Comparison of ENCODE assay signal across 21 cellular contexts in the genomic region with DNA sequence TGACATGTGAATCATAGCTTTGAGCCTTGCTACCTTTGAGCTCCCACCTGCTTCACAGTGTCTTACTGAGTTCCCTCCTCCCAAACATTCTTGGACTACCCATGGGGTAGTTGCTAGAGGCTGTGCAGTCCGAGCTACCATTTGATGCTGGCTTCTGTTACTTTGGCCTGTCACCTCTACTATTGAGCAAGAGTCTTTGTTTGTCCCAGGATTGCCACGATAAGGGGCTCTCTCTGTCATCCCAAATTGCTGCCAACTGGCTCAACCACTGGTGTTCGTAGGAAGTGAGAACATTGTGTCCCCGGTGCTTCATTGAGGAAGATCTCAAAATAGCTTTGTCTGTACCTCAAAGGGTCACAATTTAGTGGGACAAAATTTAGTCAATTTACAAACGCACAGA. TPM values are rescaled to one million over a fixed set of nuclear protein-coding genes. Genes with fewer than 3 reads are reported as not detected.
DNase-seq lines count a peak whose midpoint lies in the region; ATAC-seq, FAIRE-seq and TF ChIP-seq lines count a peak whose summit lies in the region.
"Had no signal": no experiment of that assay in that cellular context is flagged by ENCODE, and none has a peak within 500 bp of the region (broad histone marks: within the 10 kb centered on the region; RNA-seq: fewer than 3 reads in every experiment).

No MANE protein-coding gene starts in this region.

- FAIRE-seq in HTR-8/SVneo (lab: Jason Lieb, UNC) (peak; percentile 75), HepG2 (lab: Jason Lieb, UNC) (no peak), RCC 7860 (lab: Jason Lieb, UNC) (no peak)
- FAIRE-seq: D721Med, G401.6, GM12878 had no signal

- DNase-seq in HTR-8/SVneo (ENCODE audit: insufficient read length, low spot score) (no peak), Right ventricle myocardium superior (peak; percentile 75), HepG2 (ENCODE audit: low spot score) (no peak), suprapubic skin (ENCODE audit: low spot score in 2 of 2) (peak in 1 of 2 donors; percentile 81), immature natural killer cell (no peak), RCC 7860 (ENCODE audit: low spot score) (no peak), brain microvascular endothelial cell (no peak)
- DNase-seq: 8988T; BE2C; CD4-positive, alpha-beta T cell; DMS79; GOT3; KG1; NCI-H1436 treated with DMSO at 0.1 percent for 48 hours; NCI-H2029 treated with DMSO at 0.1 percent for 48 hours; NCI-H2171 treated with DMSO at 0.1 percent for 48 hours; NCI-H748 treated with DMSO at 0.1 percent for 48 hours had no signal

- BruUV-seq in HepG2 (replicated peaks; lab: Mats Ljungman, UMichigan): no TSS peak

- H3K27me3 Mint-ChIP-seq in immature natural killer cell (ENCODE audit: low read depth in 3 of 3): peaks cover 0 to 7% (median 5%) of the 10 kb centered on the region in 3 donors

- no peak for TF ChIP-seq POLR2A in HepG2 (IDR thresholded peaks at IDR 0.05; ENCODE audit: insufficient read depth in 1 of 2, low read depth in 2 of 2, low read length in 2 of 2)
- no peak for TF ChIP-seq POLR2A in suprapubic skin (IDR thresholded peaks at IDR 0.05)

- no peak overlapping the region for H3K9ac ChIP-seq in HepG2 (ENCODE audit: insufficient read depth, low read depth, low read length)

- H3K4me1 Mint-ChIP-seq in immature natural killer cell: no peaks in the 10 kb centered on the region

- intact Hi-C loops in Right ventricle myocardium superior (cut with DNase I): no loop called here
- intact Hi-C loops in HepG2 (cut with micrococcal nuclease; ENCODE audit: unreplicated experiment): no loop called here

- no peak overlapping the region for H3K27ac Mint-ChIP-seq in immature natural killer cell
- H3K27ac Mint-ChIP-seq: CD4-positive, alpha-beta T cell had no signal

- CTCF ChIA-PET in HepG2 (lab: Yijun Ruan, JAX; ENCODE audit: low intra/inter-chr PET ratio, low total read pairs): no interaction called here

- H3K4me1 ChIP-seq in HepG2 (ENCODE audit: insufficient read depth, low read length) (no peaks in the 10 kb centered on the region), suprapubic skin (peaks cover 12% of the 10 kb centered on the region)
- H3K4me1 ChIP-seq: BE2C had no signal

- no peaks in the 10 kb centered on the region for H3K9me3 Mint-ChIP-seq in immature natural killer cell
- H3K9me3 Mint-ChIP-seq: CD4-positive, alpha-beta T cell had no signal

- no peak for TF ChIP-seq CTCF in HepG2 (CRISPR knock-in tag; IDR thresholded peaks at IDR 0.05)
- TF ChIP-seq CTCF in suprapubic skin (IDR thresholded peaks at IDR 0.05): no peak
- no peak for TF ChIP-seq CTCF in brain microvascular endothelial cell (IDR thresholded peaks at IDR 0.05; ENCODE audit: low read depth, low read length, missing control alignments)

- H3K4me2 ChIP-seq in HepG2 (ENCODE audit: low read depth, low read length): no peak overlapping the region

- in situ Hi-C loops in HepG2 (cut with HindIII; ENCODE audit: extremely low pct_ligation_motif_present, low pct_unique_long_range_greater_than_20kb) (no loop called here), brain microvascular endothelial cell (cut with HindIII; ENCODE audit: low pct_ligation_motif_present, low sequenced_read_pairs) (no loop called here)

- no peak overlapping the region for H3K4me3 ChIP-seq in HepG2 (replicated peaks in 1 of 3; ENCODE audit: insufficient read depth in 1 of 3, low read depth in 2 of 3, low read length in 3 of 3)
- no peak overlapping the region for H3K4me3 ChIP-seq in suprapubic skin
- no peak overlapping the region for H3K4me3 ChIP-seq in brain microvascular endothelial cell (ENCODE audit: low read depth, low read length)
- H3K4me3 ChIP-seq: GM12878 had no signal

- H3K36me3 Mint-ChIP-seq in immature natural killer cell: no peaks in the 10 kb centered on the region

- no peak overlapping the region for H3K27ac ChIP-seq in HepG2 (ENCODE audit: extremely low read length, insufficient read depth, low read length)
- peak overlapping the region; percentile 35 for H3K27ac ChIP-seq in suprapubic skin
- no peak overlapping the region for H3K27ac ChIP-seq in brain microvascular endothelial cell

- no peak for TF ChIP-seq RAD21 in HepG2 (CRISPR knock-in tag; IDR thresholded peaks at IDR 0.05)

- H3K9me3 ChIP-seq in HepG2 (ENCODE audit: low read length) (no peaks in the 10 kb centered on the region), suprapubic skin (no peaks in the 10 kb centered on the region)
- H3K9me3 ChIP-seq: BE2C had no signal

- H3K4me3 Mint-ChIP-seq in immature natural killer cell: no peak overlapping the region
- H3K4me3 Mint-ChIP-seq: CD4-positive, alpha-beta T cell had no signal

- no peak for TF ChIP-seq EP300 in HepG2 (IDR thresholded peaks at IDR 0.05; ENCODE audit: low read depth in 2 of 2, low read length in 2 of 2)
- no peak for TF ChIP-seq EP300 in HepG2 (CRISPR knock-in tag; IDR thresholded peaks at IDR 0.05; ENCODE audit: borderline replicate concordance)
- no peak for TF ChIP-seq EP300 in suprapubic skin (IDR thresholded peaks at IDR 0.05)

- ATAC-seq in Right ventricle myocardium superior (ENCODE audit: poor library complexity) (peak; percentile 89), HepG2 (no peak), HG02610 (IDR thresholded peaks at IDR 0.05; ENCODE audit: unreplicated experiment) (no peak)
- ATAC-seq: GM12878 had no signal

- H3K79me2 ChIP-seq in HepG2 (ENCODE audit: insufficient read depth, low read length): no peaks in the 10 kb centered on the region

- 13% methylated on average over 5 of the region's 5 CpGs for WGBS in HepG2 (ENCODE audit: low lambda C conversion rate)
- WGBS in suprapubic skin: 52% methylated on average over 5 of the region's 5 CpGs

- H3K36me3 ChIP-seq in HepG2 (replicated peaks in 1 of 2; ENCODE audit: control insufficient read depth in 1 of 2, insufficient read depth in 2 of 2, low read length in 2 of 2): no peaks in the 10 kb centered on the region
- H3K36me3 ChIP-seq in suprapubic skin: no peaks in the 10 kb centered on the region
- H3K36me3 ChIP-seq in brain microvascular endothelial cell (replicated peaks): no peaks in the 10 kb centered on the region
- H3K36me3 ChIP-seq: BE2C had no signal

- H3K27me3 ChIP-seq in HepG2 (ENCODE audit: control insufficient read depth in 1 of 2, insufficient read depth in 2 of 2, low read length in 2 of 2): peaks cover 2 to 8% of the 10 kb centered on the region in 2 experiments; a peak in 3 of 5 replicates
- H3K27me3 ChIP-seq in suprapubic skin: no peaks in the 10 kb centered on the region
- H3K27me3 ChIP-seq in brain microvascular endothelial cell (replicated peaks): no peaks in the 10 kb centered on the region
- H3K27me3 ChIP-seq: BE2C had no signal

- no peaks in the 10 kb centered on the region for H4K20me1 ChIP-seq in HepG2 (ENCODE audit: insufficient read depth, low read length)

- POLR2A ChIA-PET in HepG2 (lab: Yijun Ruan, JAX): no interaction called here

- no peak overlapping the region for H2AFZ ChIP-seq in HepG2 (ENCODE audit: low read length)

TF ChIP-seq in HepG2, 621 proteins besides CTCF, POLR2A, EP300 and RAD21:
- TF ChIP-seq CEBPB (IDR thresholded peaks at IDR 0.05; ENCODE audit: borderline replicate concordance, low read depth, low read length) (0 out of 2 replicates have a peak, but pooled peaks have one; percentile 2), KLF13 (CRISPR knock-in tag; IDR thresholded peaks at IDR 0.05) (no peak), GATAD1 (CRISPR knock-in tag; IDR thresholded peaks at IDR 0.05) (no peak), CC2D1A (CRISPR knock-in tag; IDR thresholded peaks at IDR 0.05) (no peak)
- TF ChIP-seq, protein P1, sequence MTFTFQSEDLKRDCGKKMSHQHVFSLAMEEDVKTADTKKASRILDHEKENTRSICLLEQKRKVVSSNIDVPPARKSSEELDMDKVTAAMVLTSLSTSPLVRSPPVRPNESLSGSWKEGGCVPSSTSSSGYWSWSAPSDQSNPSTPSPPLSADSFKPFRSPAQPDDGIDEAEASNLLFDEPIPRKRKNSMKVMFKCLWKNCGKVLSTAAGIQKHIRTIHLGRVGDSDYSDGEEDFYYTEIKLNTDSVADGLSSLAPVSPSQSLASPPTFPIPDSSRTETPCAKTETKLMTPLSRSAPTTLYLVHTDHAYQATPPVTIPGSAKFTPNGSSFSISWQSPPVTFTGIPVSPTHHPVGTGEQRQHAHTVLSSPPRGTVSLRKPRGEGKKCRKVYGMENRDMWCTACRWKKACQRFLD (CRISPR knock-in tag; IDR thresholded peaks at IDR 0.05; ENCODE audit: borderline replicate concordance): no peak

RNA-seq across cellular contexts. Expression of gene PAX8, which starts 59.1 kb away (rescaled TPM):
- total RNA-seq in Right ventricle myocardium superior: 0.35 TPM
- total RNA-seq in HepG2 (2016; rRNA removed; fragmentation: Illumina TruSeq; extraction: Trizol): 1.3 and 1.5 TPM in 2 replicates
- total RNA-seq in HepG2 (2016; cell fraction: cytosol; rRNA removed; fragmentation: Illumina TruSeq; extraction: Trizol; ENCODE audit: low read depth): 0.79 and 0.91 TPM in 2 replicates
- 1.4 and 1.5 TPM in 2 replicates for total RNA-seq in HepG2 (2016; cell fraction: insoluble cytoplasmic fraction; rRNA removed; fragmentation: Illumina TruSeq; extraction: Trizol)
- 1.9 and 2.0 TPM in 2 replicates for total RNA-seq in HepG2 (2016; cell fraction: membrane; rRNA removed; fragmentation: Illumina TruSeq; extraction: Trizol)
- 0.88 and 0.90 TPM in 2 replicates for total RNA-seq in HepG2 (2016; cell fraction: nucleus; rRNA removed; fragmentation: Illumina TruSeq; extraction: Trizol)
- 8.1 and 8.8 TPM in 2 replicates for polyA plus RNA-seq in HepG2 (2011; rRNA removed)
- polyA plus RNA-seq in HepG2 (2011; cell fraction: cytosol; rRNA removed): 3.2 and 4.3 TPM in 2 replicates
- polyA plus RNA-seq in HepG2 (2011; cell fraction: nucleus; rRNA removed): 2.5 and 2.8 TPM in 2 replicates
- 5.3 and 8.3 TPM in 2 replicates for polyA plus RNA-seq in HepG2 (2012)
- 1.0 and 1.2 TPM in 2 replicates for polyA plus RNA-seq in HepG2 (2016; cell fraction: cytosol; fragmentation: Illumina TruSeq; extraction: Trizol; ENCODE audit: low read depth)
- polyA plus RNA-seq in HepG2 (2016; cell fraction: insoluble cytoplasmic fraction; fragmentation: Illumina TruSeq; extraction: Trizol; ENCODE audit: low read depth): 3.8 and 4.0 TPM in 2 replicates
- polyA plus RNA-seq in HepG2 (2016; cell fraction: membrane; fragmentation: Illumina TruSeq; extraction: Trizol; ENCODE audit: low read depth): 2.8 TPM in 2 replicates
- 2.5 and 3.1 TPM in 2 replicates for polyA plus RNA-seq in HepG2 (2016; cell fraction: nucleus; fragmentation: Illumina TruSeq; extraction: Trizol; ENCODE audit: insufficient read depth, low read depth)
- 1.1 and 5.5 TPM in 2 replicates for polyA minus RNA-seq in HepG2 (2011; rRNA and poly(A)+ RNA removed; ENCODE audit: low replicate concordance)
- polyA minus RNA-seq in HepG2 (2011; cell fraction: cytosol; rRNA and poly(A)+ RNA removed): 2.4 and 3.0 TPM in 2 replicates
- polyA minus RNA-seq in HepG2 (2011; cell fraction: nucleus; rRNA and poly(A)+ RNA removed): 3.7 and 3.9 TPM in 2 replicates
- total RNA-seq in suprapubic skin: 1 to 10 TPM; 2.3 to 7.7 (median 5.6) TPM
- under 1 TPM in 2 of 3 donors, not detected in 1; 0.29 to 0.93 TPM for polyA plus RNA-seq in immature natural killer cell
